In genomic region chr1:183761871-183762270, GRCh38 we compare ENCODE assay signal across 17 cellular contexts.
"Had no signal": no experiment of that assay in that cellular context is flagged by ENCODE, and none has a peak within 500 bp of the region (broad histone marks: within the 10 kb centered on the region; RNA-seq: fewer than 3 reads in every experiment).

No MANE protein-coding gene starts in this region.

- H3K27ac Mint-ChIP-seq: activated naive CD8-positive, alpha-beta T cell; naive B cell; progenitor cell of endocrine pancreas had no signal

- H3K4me3 ChIP-seq: left ventricle myocardium inferior, skin epidermis, tibial nerve had no signal

- H3K4me1 Mint-ChIP-seq: naive B cell, neural crest cell had no signal

- H3K4me3 Mint-ChIP-seq: activated naive CD8-positive, alpha-beta T cell; naive B cell; neural crest cell had no signal

- H3K27me3 Mint-ChIP-seq: activated naive CD8-positive, alpha-beta T cell; naive B cell; progenitor cell of endocrine pancreas had no signal

- DNase-seq: activated CD4-positive, alpha-beta T cell treated with anti-CD3 and anti-CD28 coated beads, Interleukin-2, amount 50 U/mL, for 4 hours; amniotic stem cell; cortex of kidney; foreskin melanocyte; glutamatergic neuron; hippocampal formation; kidney; left ventricle myocardium inferior; naive B cell; stimulated activated naive CD8-positive, alpha-beta T cell treated with anti-CD3 and anti-CD28 coated beads, Interleukin-15, Interleukin-2, amounts not matched to agents 100 U/mL and 50 U/mL, for 24 hours; SW 1271; T-helper 2 cell had no signal

- ATAC-seq: stimulated activated naive CD8-positive, alpha-beta T cell treated with anti-CD3 and anti-CD28 coated beads, Interleukin-15, Interleukin-2, amounts not matched to agents 100 U/mL and 50 U/mL, for 24 hours had no signal
